In the genomic region with DNA sequence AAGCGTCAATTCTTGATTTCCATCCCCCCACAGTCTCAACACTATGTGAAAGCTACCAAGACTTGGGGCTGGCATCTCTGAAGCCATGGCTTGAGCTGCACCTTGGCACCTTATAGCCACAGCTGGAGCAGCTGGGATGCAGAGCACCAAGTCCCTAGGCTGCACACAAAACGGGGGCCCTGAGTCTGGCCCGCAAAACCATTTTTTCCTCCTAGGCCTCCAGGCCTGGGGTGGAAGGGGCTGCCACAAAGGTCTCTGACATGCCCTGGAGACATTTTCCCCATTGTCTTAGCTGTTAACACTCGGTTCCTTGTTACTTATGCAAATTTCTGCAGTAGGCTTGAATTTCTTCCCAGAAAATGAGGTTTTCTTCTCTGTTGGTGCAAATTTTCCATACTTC, we compare ENCODE assay signal across 29 cellular contexts.
"Had no signal": no experiment of that assay in that cellular context is flagged by ENCODE, and none has a peak within 500 bp of the region (broad histone marks: within the 10 kb centered on the region; RNA-seq: fewer than 3 reads in every experiment).

No MANE protein-coding gene starts in this region.

- H3K27me3 Mint-ChIP-seq: dendritic cell treated with granulocyte-macrophage colony-stimulating factor and Interleukin-4, amounts not matched to agents 40 ng/mL and 50 ng/mL, for 4 days; effector memory CD8-positive, alpha-beta T cell had no signal

- FAIRE-seq: endometrium, endothelial cell of umbilical vein, frontal cortex had no signal

- H3K36me3 ChIP-seq: esophagus muscularis mucosa, esophagus squamous epithelium, gastrocnemius medialis, gastroesophageal sphincter, heart left ventricle, heart right ventricle had no signal

- H3K9me3 ChIP-seq: esophagus muscularis mucosa, esophagus squamous epithelium, gastrocnemius medialis, gastroesophageal sphincter, heart left ventricle had no signal

- DNase-seq: cortex of kidney; dermis blood vessel endothelial cell; dorsolateral prefrontal cortex; effector CD4-positive, alpha-beta T cell; effector CD8-positive, alpha-beta T cell; effector memory CD4-positive, alpha-beta T cell; effector memory CD8-positive, alpha-beta T cell; endodermal cell; erythroblast; esophagus squamous epithelium; foreskin fibroblast; foreskin keratinocyte; foreskin melanocyte; gastrocnemius medialis; glutamatergic neuron; head of caudate nucleus; heart right ventricle; hippocampal formation had no signal

- H3K4me2 ChIP-seq: hepatocyte had no signal

- H2AFZ ChIP-seq: hepatocyte had no signal

- H3K4me1 ChIP-seq: esophagus muscularis mucosa, esophagus squamous epithelium, foreskin keratinocyte, gastrocnemius medialis, gastroesophageal sphincter, heart left ventricle, heart right ventricle had no signal

- H3K4me1 Mint-ChIP-seq: endodermal cell had no signal

- H3K27me3 ChIP-seq: dorsolateral prefrontal cortex, esophagus muscularis mucosa, esophagus squamous epithelium, foreskin keratinocyte, gastrocnemius medialis, gastroesophageal sphincter, heart left ventricle, hepatocyte had no signal

- H3K4me3 ChIP-seq: coronary artery, dorsolateral prefrontal cortex, esophagus muscularis mucosa, esophagus squamous epithelium, gastrocnemius medialis, gastroesophageal sphincter, heart left ventricle, heart right ventricle, hepatocyte had no signal

- H3K4me3 Mint-ChIP-seq: dendritic cell treated with granulocyte-macrophage colony-stimulating factor and Interleukin-4, amounts not matched to agents 40 ng/mL and 50 ng/mL, for 4 days; effector memory CD8-positive, alpha-beta T cell; endodermal cell had no signal

- H3K27ac ChIP-seq: coronary artery, dorsolateral prefrontal cortex, epithelial cell of prostate, esophagus muscularis mucosa, esophagus squamous epithelium, foreskin keratinocyte, gastrocnemius medialis, gastroesophageal sphincter, heart left ventricle, heart right ventricle, hepatocyte had no signal

- H3K27ac Mint-ChIP-seq: dendritic cell treated with granulocyte-macrophage colony-stimulating factor and Interleukin-4, amounts not matched to agents 40 ng/mL and 50 ng/mL, for 4 days; effector memory CD8-positive, alpha-beta T cell; endodermal cell had no signal

- ATAC-seq: effector memory CD8-positive, alpha-beta T cell; esophagus mucosa; foreskin keratinocyte; gastrocnemius medialis; gastroesophageal sphincter; heart left ventricle; heart right ventricle had no signal

- H3K79me2 ChIP-seq: hepatocyte had no signal
